8 cellular contexts compared by ENCODE assay signal in the genomic region with DNA sequence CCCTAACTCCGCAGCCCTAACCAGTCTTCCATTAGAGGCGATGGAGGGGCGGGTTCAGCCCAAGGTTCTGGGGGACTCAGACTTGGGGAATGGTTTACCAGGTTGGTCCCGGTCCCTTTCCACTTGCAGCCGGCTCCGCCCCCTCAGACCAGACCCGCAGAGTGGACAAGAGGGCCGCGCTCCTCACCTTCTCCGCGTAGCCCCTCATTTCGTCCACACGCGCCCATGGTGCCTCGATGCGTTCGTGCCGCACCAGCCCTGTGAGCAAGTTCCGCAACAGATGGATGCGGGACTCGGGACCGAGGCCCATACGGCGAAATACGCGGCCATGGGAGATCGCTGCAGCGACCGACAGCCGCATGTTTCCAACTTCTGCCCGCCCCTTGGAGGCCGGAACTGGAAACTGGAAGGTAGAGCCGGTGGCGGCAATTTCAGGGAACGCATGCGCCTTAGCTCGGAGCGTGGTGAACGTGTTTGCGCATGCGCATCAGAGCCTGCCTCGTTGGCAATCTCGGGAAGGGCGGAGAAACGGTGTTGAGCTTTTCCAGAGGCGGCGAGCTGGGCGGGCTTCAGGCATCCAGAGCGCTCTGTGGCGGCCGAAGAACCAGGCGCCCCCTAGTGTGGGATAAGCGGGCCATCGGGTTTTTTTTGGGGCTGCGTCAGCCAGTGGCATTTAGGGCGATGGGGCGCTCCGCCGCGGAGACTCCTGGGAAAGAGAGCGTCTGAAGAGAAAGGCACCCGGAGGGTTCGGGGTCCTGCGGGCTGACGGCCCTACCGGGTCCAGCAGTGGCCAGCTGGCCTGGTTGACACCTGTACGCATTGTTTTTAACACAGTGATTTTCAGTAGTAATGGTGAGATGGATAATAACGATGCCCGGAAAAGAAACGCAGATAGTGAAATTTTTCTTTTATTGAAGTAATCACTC. TPM values are rescaled to one million over a fixed set of nuclear protein-coding genes. Genes with fewer than 3 reads are reported as not detected.
DNase-seq lines count a peak whose midpoint lies in the region; ATAC-seq, FAIRE-seq and TF ChIP-seq lines count a peak whose summit lies in the region.

A gene (minus strand): TSS at position 405 of the 926 bp plus-strand sequence. CDS start 44 bp downstream, at position 361.

- TF ChIP-seq CTCF in BE2C (IDR thresholded peaks at IDR 0.05; ENCODE audit: low read depth, low read length) (peak; percentile 67), keratinocyte (optimal IDR thresholded peaks at IDR 0.05 in 1 of 3, IDR thresholded peaks at IDR 0.05 in 1 of 3, conservative IDR thresholded peaks at IDR 0.05 in 1 of 3; ENCODE audit: extremely low read depth in 1 of 3, insufficient read depth in 2 of 3, low read length in 3 of 3) (peak; percentile 72 to 97 (median 81))

- H3K4me1 ChIP-seq in BE2C (no peaks in the 10 kb centered on the region), keratinocyte (ENCODE audit: control insufficient read depth, extremely low read depth, insufficient read depth, low read length) (peaks cover 14% of the 10 kb centered on the region)

- TF ChIP-seq POLR2A in GM19193 (IDR thresholded peaks at IDR 0.05; ENCODE audit: extremely low read depth, insufficient read depth, insufficient read length), result peak; percentile 97

- FAIRE-seq in keratinocyte (lab: Jason Lieb, UNC), result peak; percentile 61

- H3K9me3 ChIP-seq in BE2C (no peaks in the 10 kb centered on the region), keratinocyte (ENCODE audit: control insufficient read depth, low read depth, low read length) (no peaks in the 10 kb centered on the region)

- H3K36me3 ChIP-seq in BE2C, result peaks cover 3% of the 10 kb centered on the region; the same call in 1 of the 2 replicates
- H3K36me3 ChIP-seq in keratinocyte (ENCODE audit: control insufficient read depth in 2 of 2, extremely low read depth in 1 of 2, insufficient read depth in 2 of 2, low read length in 2 of 2), result peaks cover 7 to 10% of the 10 kb centered on the region in 2 experiments

- dilution Hi-C loops in keratinocyte (cut with MboI; ENCODE audit: extremely low pct_ligation_motif_present, low sequenced_read_pairs), result no loop called here

- H3K27me3 ChIP-seq in BE2C, result no peaks in the 10 kb centered on the region
- H3K27me3 ChIP-seq in keratinocyte (ENCODE audit: control insufficient read depth, extremely low read depth, insufficient read depth, low read length), result no peaks in the 10 kb centered on the region

- H4K20me1 ChIP-seq in keratinocyte (ENCODE audit: control insufficient read depth, extremely low read depth, insufficient read depth, low read length), result no peaks in the 10 kb centered on the region

- peak within 1 kb of the TSS; percentile 90 for H3K9ac ChIP-seq in keratinocyte (ENCODE audit: control insufficient read depth, extremely low read depth, insufficient read depth, low read length)

- H3K4me3 ChIP-seq in BE2C (ENCODE audit: low read depth, low read length) (peak within 1 kb of the TSS; percentile 78), keratinocyte (ENCODE audit: control insufficient read depth in 2 of 3, extremely low read depth in 1 of 3, insufficient read depth in 2 of 3, low read depth in 1 of 3, low read length in 3 of 3) (peak within 1 kb of the TSS; percentile 89 to 95 (median 94))

- DNase-seq in BE2C (peak; percentile 94), NCI-H510A (lab: John Stamatoyannopoulos, UW) (peak; percentile 89), cerebellum (ENCODE audit: low spot score) (peak; percentile 94), keratinocyte (ENCODE audit: low read depth, low spot score) (peak; percentile 91)
- DNase-seq in activated CD4-positive, alpha-beta T cell treated with anti-CD3 and anti-CD28 coated beads for 1 hour, result peak; percentile 99
- DNase-seq in stimulated activated CD4-positive, alpha-beta T cell treated with anti-CD3 and anti-CD28 coated beads, Interleukin-15, amount 100 ng/mL, for 1 hour (ENCODE audit: low read depth in 1 of 2, low spot score in 1 of 2), result peak; percentile 96 to 97

- H3K9me1 ChIP-seq in keratinocyte (ENCODE audit: control insufficient read depth, extremely low read depth, insufficient read depth, low read length), result no peaks in the 10 kb centered on the region

- peak within 1 kb of the TSS; percentile 80 for H3K27ac ChIP-seq in keratinocyte (ENCODE audit: control insufficient read depth, insufficient read depth, low read length)

- H3K4me2 ChIP-seq in keratinocyte (ENCODE audit: control insufficient read depth, extremely low read depth, insufficient read depth, low read depth, low read length), result peak within 1 kb of the TSS; percentile 97

- H3K79me2 ChIP-seq in keratinocyte (ENCODE audit: control insufficient read depth, insufficient read depth, low read length), result peaks cover 21% of the 10 kb centered on the region

- ATAC-seq in HG03439 (IDR thresholded peaks at IDR 0.05; ENCODE audit: unreplicated experiment), result peak; percentile 97

- peak within 1 kb of the TSS; percentile 99 for H2AFZ ChIP-seq in keratinocyte (ENCODE audit: control insufficient read depth, low read length)

RNA-seq across cellular contexts. Expression of the gene that starts here (rescaled TPM):
- 106 TPM for polyA plus RNA-seq in BE2C (2012; ENCODE audit: insufficient read depth, insufficient read length, low read depth)
- total RNA-seq in cerebellum, result 17.5 TPM
- 52.1 to 96.3 TPM (median 81.0 TPM) in 3 replicates for polyA plus RNA-seq in keratinocyte
- polyA plus RNA-seq in keratinocyte (2011; ENCODE audit: low read depth), result 32.6 TPM
- 50.8 and 55.3 TPM in 2 replicates for polyA plus RNA-seq in keratinocyte (2011; cell fraction: cytosol; rRNA removed)
- polyA plus RNA-seq in keratinocyte (2011; cell fraction: nucleus; rRNA removed), result 27.6 and 33.9 TPM in 2 replicates
- 32.7 and 67.5 TPM in 2 replicates for polyA plus RNA-seq in keratinocyte (2012; ENCODE audit: low replicate concordance)
- 14.9 to 28.1 TPM (median 24.6 TPM) in 3 replicates for polyA minus RNA-seq in keratinocyte
- 57.7 TPM for polyA minus RNA-seq in keratinocyte (2011; cell fraction: cytosol; rRNA and poly(A)+ RNA removed)
- polyA minus RNA-seq in keratinocyte (2011; cell fraction: nucleus; rRNA and poly(A)+ RNA removed), result 9.2 and 18.5 TPM in 2 replicates

Comparison
In these comparisons a context has a peak if more than half of its experiments do, and no peak if none do; other contexts are left out.
1. Peak in every context shown above with its lines: DNase-seq, ATAC-seq, H3K4me3 ChIP-seq and H3K27ac ChIP-seq.